13 cellular contexts compared by ENCODE assay signal in the genomic region with DNA sequence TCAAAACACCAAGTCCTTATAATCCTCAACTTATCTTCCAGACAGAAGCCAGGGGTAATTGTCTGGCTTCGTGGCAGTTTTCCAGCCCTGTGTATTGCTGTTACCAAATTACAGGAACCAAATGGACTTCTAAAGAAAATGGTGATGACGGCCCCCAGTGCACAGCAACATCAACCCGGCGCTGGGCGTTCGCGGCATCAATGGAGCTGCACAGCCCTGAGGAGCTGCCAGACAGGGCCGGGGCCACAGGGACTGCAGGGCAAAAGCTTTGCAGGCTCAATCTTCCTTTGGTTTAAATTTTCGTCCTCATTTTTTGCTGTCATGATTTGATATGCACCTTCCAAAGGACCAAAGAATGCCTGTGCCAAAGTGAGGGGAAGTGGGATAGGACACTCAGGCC.
"Had no signal": no experiment of that assay in that cellular context is flagged by ENCODE, and none has a peak within 500 bp of the region (broad histone marks: within the 10 kb centered on the region; RNA-seq: fewer than 3 reads in every experiment).

No MANE protein-coding gene starts in this region.

- ATAC-seq: activated CD4-positive, CD25-positive, alpha-beta regulatory T cell treated with anti-CD3 and anti-CD28 coated beads, Interleukin-2, amount 50 U/mL, for 24 hours; activated naive CD4-positive, alpha-beta T cell treated with anti-CD3 and anti-CD28 coated beads, Interleukin-2, amount 50 U/mL, for 72 hours; body of pancreas; stimulated activated effector memory CD8-positive, alpha-beta T cell treated with anti-CD3 and anti-CD28 coated beads, Interleukin-12 subunit alpha, Interleukin-12 subunit beta, amount 100 ng/mL, for 72 hours had no signal

- H3K27ac ChIP-seq: body of pancreas, coronary artery, esophagus squamous epithelium, parathyroid adenoma, thyroid gland, vagina had no signal

- H3K9me3 ChIP-seq: body of pancreas, esophagus squamous epithelium, thyroid gland, vagina had no signal

- H3K36me3 Mint-ChIP-seq: activated naive CD4-positive, alpha-beta T cell treated with anti-CD3 and anti-CD28 coated beads, Interleukin-2, amount 50 U/mL, for 72 hours; mesothelial cell of epicardium; stimulated activated effector memory CD8-positive, alpha-beta T cell treated with anti-CD3 and anti-CD28 coated beads, Interleukin-12 subunit alpha, Interleukin-12 subunit beta, amount 100 ng/mL, for 72 hours had no signal

- DNase-seq: amygdala; central memory CD4-positive, alpha-beta T cell; esophagus squamous epithelium; hippocampal formation; thyroid gland had no signal

- H3K27me3 ChIP-seq: body of pancreas, thyroid gland, vagina had no signal

- H3K36me3 ChIP-seq: esophagus squamous epithelium, thyroid gland, vagina had no signal

- H3K27ac Mint-ChIP-seq: activated naive CD4-positive, alpha-beta T cell treated with anti-CD3 and anti-CD28 coated beads, Interleukin-2, amount 50 U/mL, for 72 hours; stimulated activated effector memory CD8-positive, alpha-beta T cell treated with anti-CD3 and anti-CD28 coated beads, Interleukin-12 subunit alpha, Interleukin-12 subunit beta, amount 100 ng/mL, for 72 hours had no signal

- H3K9ac ChIP-seq: parathyroid adenoma had no signal

- H3K4me1 ChIP-seq: body of pancreas, esophagus squamous epithelium, parathyroid adenoma, thyroid gland, vagina had no signal

- H3K4me1 Mint-ChIP-seq: stimulated activated effector memory CD8-positive, alpha-beta T cell treated with anti-CD3 and anti-CD28 coated beads, Interleukin-12 subunit alpha, Interleukin-12 subunit beta, amount 100 ng/mL, for 72 hours had no signal

- H3K4me3 ChIP-seq: body of pancreas, coronary artery, esophagus squamous epithelium, thyroid gland, vagina had no signal

- H3K9me3 Mint-ChIP-seq: activated naive CD4-positive, alpha-beta T cell treated with anti-CD3 and anti-CD28 coated beads, Interleukin-2, amount 50 U/mL, for 72 hours; mesothelial cell of epicardium; stimulated activated effector memory CD8-positive, alpha-beta T cell treated with anti-CD3 and anti-CD28 coated beads, Interleukin-12 subunit alpha, Interleukin-12 subunit beta, amount 100 ng/mL, for 72 hours had no signal

- H3K4me3 Mint-ChIP-seq: mesothelial cell of epicardium; stimulated activated effector memory CD8-positive, alpha-beta T cell treated with anti-CD3 and anti-CD28 coated beads, Interleukin-12 subunit alpha, Interleukin-12 subunit beta, amount 100 ng/mL, for 72 hours had no signal
